In genomic region chr11:66979336-66979980, GRCh38 we compare ENCODE assay signal across 1 cellular context.
TF ChIP-seq lines count a peak whose summit lies in the region.

No MANE protein-coding gene starts in this region.

TF ChIP-seq in GM23338, 12 proteins besides CTCF, POLR2A, EP300 and RAD21:
- TF ChIP-seq, protein P1, sequence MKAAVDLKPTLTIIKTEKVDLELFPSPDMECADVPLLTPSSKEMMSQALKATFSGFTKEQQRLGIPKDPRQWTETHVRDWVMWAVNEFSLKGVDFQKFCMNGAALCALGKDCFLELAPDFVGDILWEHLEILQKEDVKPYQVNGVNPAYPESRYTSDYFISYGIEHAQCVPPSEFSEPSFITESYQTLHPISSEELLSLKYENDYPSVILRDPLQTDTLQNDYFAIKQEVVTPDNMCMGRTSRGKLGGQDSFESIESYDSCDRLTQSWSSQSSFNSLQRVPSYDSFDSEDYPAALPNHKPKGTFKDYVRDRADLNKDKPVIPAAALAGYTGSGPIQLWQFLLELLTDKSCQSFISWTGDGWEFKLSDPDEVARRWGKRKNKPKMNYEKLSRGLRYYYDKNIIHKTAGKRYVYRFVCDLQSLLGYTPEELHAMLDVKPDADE (IDR thresholded peaks at IDR 0.05): no peak
- TF ChIP-seq ZNF331 (CRISPR knock-in tag; IDR thresholded peaks at IDR 0.05; ENCODE audit: low read depth): peak; percentile 99
